In genomic region chr20:32543570-32544259, GRCh38 we compare ENCODE assay signal across 1 cellular context.
TF ChIP-seq lines count a peak whose summit lies in the region.

No MANE protein-coding gene starts in this region.

TF ChIP-seq in HepG2, 621 proteins besides CTCF, POLR2A, EP300 and RAD21 (continued from another document and continues in another):
- TF ChIP-seq HNF1A (IDR thresholded peaks at IDR 0.05; ENCODE audit: low read depth) = peak; percentile 69
- TF ChIP-seq HNF1A (CRISPR knock-in tag; IDR thresholded peaks at IDR 0.05; ENCODE audit: borderline replicate concordance) = peak; percentile 81
- TF ChIP-seq ZNF776 (CRISPR knock-in tag; IDR thresholded peaks at IDR 0.05) = peak; percentile 94
- TF ChIP-seq ZNF7 (CRISPR knock-in tag; IDR thresholded peaks at IDR 0.05) = no peak
- no peak; the same call in 1 of the 2 replicates for TF ChIP-seq ZNF704 (CRISPR knock-in tag; IDR thresholded peaks at IDR 0.05; ENCODE audit: borderline replicate concordance)
- TF ChIP-seq ZNF703 (CRISPR knock-in tag; IDR thresholded peaks at IDR 0.05; ENCODE audit: borderline replicate concordance) = peak; percentile 84; the same call in 1 of the 2 replicates
- peak; percentile 98 for TF ChIP-seq ZNF761 (CRISPR knock-in tag; conservative IDR thresholded peaks at IDR 0.05)
- peak; percentile 73 for TF ChIP-seq DMAP1 (CRISPR knock-in tag; IDR thresholded peaks at IDR 0.05)
- TF ChIP-seq ZSCAN20 (CRISPR knock-in tag; IDR thresholded peaks at IDR 0.05; ENCODE audit: borderline replicate concordance) = no peak; the same call in none of the 2 replicates
- peak; percentile 51; the same call in 1 of the 2 replicates for TF ChIP-seq MNT (IDR thresholded peaks at IDR 0.05)
- TF ChIP-seq POLR2AphosphoS2 (IDR thresholded peaks at IDR 0.05; ENCODE audit: low read depth, low read length) = no peak
- peak; percentile 70; the same call in 1 of the 2 replicates for TF ChIP-seq HNRNPL (IDR thresholded peaks at IDR 0.05; ENCODE audit: low read depth, low read length)
- TF ChIP-seq HNRNPLL (IDR thresholded peaks at IDR 0.05; ENCODE audit: low read depth, low read length, poor library complexity, severe bottlenecking) = no peak
- peak; percentile 89 for TF ChIP-seq ZNF142 (CRISPR knock-in tag; IDR thresholded peaks at IDR 0.05)
- peak; percentile 98 for TF ChIP-seq ZNF503 (CRISPR knock-in tag; IDR thresholded peaks at IDR 0.05)
- peak; percentile 71; the same call in 1 of the 2 replicates for TF ChIP-seq ZXDC (CRISPR knock-in tag; IDR thresholded peaks at IDR 0.05)
- TF ChIP-seq ZFP82 (CRISPR knock-in tag; IDR thresholded peaks at IDR 0.05; ENCODE audit: borderline replicate concordance) = peak; percentile 98; the same call in 1 of the 2 replicates
- TF ChIP-seq DPF2 (CRISPR knock-in tag; IDR thresholded peaks at IDR 0.05; ENCODE audit: borderline replicate concordance, low read depth) = peak; percentile 98
- 0 out of 2 replicates have a peak, but pooled peaks have one; percentile 81 for TF ChIP-seq ZNF343 (CRISPR knock-in tag; IDR thresholded peaks at IDR 0.05)
- TF ChIP-seq ZBTB26 (CRISPR knock-in tag; IDR thresholded peaks at IDR 0.05; ENCODE audit: borderline replicate concordance) = peak; percentile 93
- peak; percentile 95 for TF ChIP-seq ZNF441 (CRISPR knock-in tag; IDR thresholded peaks at IDR 0.05; ENCODE audit: borderline replicate concordance)
- TF ChIP-seq ZNF260 (CRISPR knock-in tag; IDR thresholded peaks at IDR 0.05; ENCODE audit: borderline replicate concordance, low read depth) = no peak
- peak; percentile 98 for TF ChIP-seq HOXD1 (CRISPR knock-in tag; IDR thresholded peaks at IDR 0.05)
- peak; percentile 95 for TF ChIP-seq ZFX (CRISPR knock-in tag; IDR thresholded peaks at IDR 0.05; ENCODE audit: low read depth)
- TF ChIP-seq ZFY (CRISPR knock-in tag; IDR thresholded peaks at IDR 0.05) = peak; percentile 92
- no peak for TF ChIP-seq HMGA1 (CRISPR knock-in tag; conservative IDR thresholded peaks at IDR 0.05)
- TF ChIP-seq FOXA1 (IDR thresholded peaks at IDR 0.05) = peak; percentile 83
- peak; percentile 99 for TF ChIP-seq FOXA1 (CRISPR knock-in tag; IDR thresholded peaks at IDR 0.05)
- no peak for TF ChIP-seq ZNF597 (CRISPR knock-in tag; IDR thresholded peaks at IDR 0.05)
- TF ChIP-seq HMG20B (CRISPR knock-in tag; conservative IDR thresholded peaks at IDR 0.05) = peak; percentile 94
- no peak for TF ChIP-seq ZNF382 (CRISPR knock-in tag; IDR thresholded peaks at IDR 0.05; ENCODE audit: borderline replicate concordance)
- peak; percentile 97 for TF ChIP-seq ZNF280D (CRISPR knock-in tag; IDR thresholded peaks at IDR 0.05)
- TF ChIP-seq GABPB1 (CRISPR knock-in tag; IDR thresholded peaks at IDR 0.05) = peak; percentile 73
